Comparison of ENCODE assay signal across 1 cellular context in genomic region chr15:82045892-82046667, GRCh38.
TF ChIP-seq lines count a peak whose summit lies in the region.

MEX3B (minus strand) TSS chr15:82046018; CDS start chr15:82045705, 313 bp downstream.

TF ChIP-seq in HEK293, 187 proteins besides CTCF, POLR2A, EP300 and RAD21 (continued from another document):
- TF ChIP-seq, protein P1, sequence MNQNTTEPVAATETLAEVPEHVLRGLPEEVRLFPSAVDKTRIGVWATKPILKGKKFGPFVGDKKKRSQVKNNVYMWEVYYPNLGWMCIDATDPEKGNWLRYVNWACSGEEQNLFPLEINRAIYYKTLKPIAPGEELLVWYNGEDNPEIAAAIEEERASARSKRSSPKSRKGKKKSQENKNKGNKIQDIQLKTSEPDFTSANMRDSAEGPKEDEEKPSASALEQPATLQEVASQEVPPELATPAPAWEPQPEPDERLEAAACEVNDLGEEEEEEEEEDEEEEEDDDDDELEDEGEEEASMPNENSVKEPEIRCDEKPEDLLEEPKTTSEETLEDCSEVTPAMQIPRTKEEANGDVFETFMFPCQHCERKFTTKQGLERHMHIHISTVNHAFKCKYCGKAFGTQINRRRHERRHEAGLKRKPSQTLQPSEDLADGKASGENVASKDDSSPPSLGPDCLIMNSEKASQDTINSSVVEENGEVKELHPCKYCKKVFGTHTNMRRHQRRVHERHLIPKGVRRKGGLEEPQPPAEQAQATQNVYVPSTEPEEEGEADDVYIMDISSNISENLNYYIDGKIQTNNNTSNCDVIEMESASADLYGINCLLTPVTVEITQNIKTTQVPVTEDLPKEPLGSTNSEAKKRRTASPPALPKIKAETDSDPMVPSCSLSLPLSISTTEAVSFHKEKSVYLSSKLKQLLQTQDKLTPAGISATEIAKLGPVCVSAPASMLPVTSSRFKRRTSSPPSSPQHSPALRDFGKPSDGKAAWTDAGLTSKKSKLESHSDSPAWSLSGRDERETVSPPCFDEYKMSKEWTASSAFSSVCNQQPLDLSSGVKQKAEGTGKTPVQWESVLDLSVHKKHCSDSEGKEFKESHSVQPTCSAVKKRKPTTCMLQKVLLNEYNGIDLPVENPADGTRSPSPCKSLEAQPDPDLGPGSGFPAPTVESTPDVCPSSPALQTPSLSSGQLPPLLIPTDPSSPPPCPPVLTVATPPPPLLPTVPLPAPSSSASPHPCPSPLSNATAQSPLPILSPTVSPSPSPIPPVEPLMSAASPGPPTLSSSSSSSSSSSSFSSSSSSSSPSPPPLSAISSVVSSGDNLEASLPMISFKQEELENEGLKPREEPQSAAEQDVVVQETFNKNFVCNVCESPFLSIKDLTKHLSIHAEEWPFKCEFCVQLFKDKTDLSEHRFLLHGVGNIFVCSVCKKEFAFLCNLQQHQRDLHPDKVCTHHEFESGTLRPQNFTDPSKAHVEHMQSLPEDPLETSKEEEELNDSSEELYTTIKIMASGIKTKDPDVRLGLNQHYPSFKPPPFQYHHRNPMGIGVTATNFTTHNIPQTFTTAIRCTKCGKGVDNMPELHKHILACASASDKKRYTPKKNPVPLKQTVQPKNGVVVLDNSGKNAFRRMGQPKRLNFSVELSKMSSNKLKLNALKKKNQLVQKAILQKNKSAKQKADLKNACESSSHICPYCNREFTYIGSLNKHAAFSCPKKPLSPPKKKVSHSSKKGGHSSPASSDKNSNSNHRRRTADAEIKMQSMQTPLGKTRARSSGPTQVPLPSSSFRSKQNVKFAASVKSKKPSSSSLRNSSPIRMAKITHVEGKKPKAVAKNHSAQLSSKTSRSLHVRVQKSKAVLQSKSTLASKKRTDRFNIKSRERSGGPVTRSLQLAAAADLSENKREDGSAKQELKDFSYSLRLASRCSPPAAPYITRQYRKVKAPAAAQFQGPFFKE (tag by site-specific recombination; IDR thresholded peaks at IDR 0.05; ENCODE audit: borderline replicate concordance), result no peak
- TF ChIP-seq ZBTB17 (tag by site-specific recombination; IDR thresholded peaks at IDR 0.05) (peak; percentile 42), ZNF510 (tag by site-specific recombination; IDR thresholded peaks at IDR 0.05; ENCODE audit: insufficient replicate concordance) (no peak), SP3 (tag by site-specific recombination; IDR thresholded peaks at IDR 0.05) (peak; percentile 44; the same call in 1 of the 2 replicates), ZBTB7A (tag by site-specific recombination; IDR thresholded peaks at IDR 0.05; ENCODE audit: low read depth) (no peak), KLF10 (tag by site-specific recombination; IDR thresholded peaks at IDR 0.05) (no peak; the same call in 1 of the 2 replicates), FEZF1 (tag by site-specific recombination; IDR thresholded peaks at IDR 0.05) (no peak), ZNF768 (tag by site-specific recombination; IDR thresholded peaks at IDR 0.05) (no peak), ZNF529 (tag by site-specific recombination; IDR thresholded peaks at IDR 0.05; ENCODE audit: insufficient replicate concordance) (no peak)
- TF ChIP-seq, protein P2, sequence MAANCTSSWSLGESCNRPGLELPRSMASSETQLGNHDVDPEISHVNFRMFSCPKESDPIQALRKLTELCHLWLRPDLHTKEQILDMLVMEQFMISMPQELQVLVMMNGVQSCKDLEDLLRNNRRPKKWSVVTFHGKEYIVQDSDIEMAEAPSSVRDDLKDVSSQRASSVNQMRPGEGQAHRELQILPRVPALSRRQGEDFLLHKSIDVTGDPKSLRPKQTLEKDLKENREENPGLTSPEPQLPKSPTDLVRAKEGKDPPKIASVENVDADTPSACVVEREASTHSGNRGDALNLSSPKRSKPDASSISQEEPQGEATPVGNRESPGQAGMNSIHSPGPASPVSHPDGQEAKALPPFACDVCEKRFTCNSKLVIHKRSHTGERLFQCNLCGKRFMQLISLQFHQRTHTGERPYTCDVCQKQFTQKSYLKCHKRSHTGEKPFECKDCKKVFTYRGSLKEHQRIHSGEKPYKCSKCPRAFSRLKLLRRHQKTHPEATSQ (tag by site-specific recombination; IDR thresholded peaks at IDR 0.05), result 0 out of 2 replicates have a peak, but pooled peaks have one; percentile 1
